Comparison of ENCODE assay signal across 23 cellular contexts in genomic region chr1:17401841-17402240, GRCh38. TPM values are rescaled to one million over a fixed set of nuclear protein-coding genes. Genes with fewer than 3 reads are reported as not detected.
"Had no signal": no experiment of that assay in that cellular context is flagged by ENCODE, and none has a peak within 500 bp of the region (broad histone marks: within the 10 kb centered on the region; RNA-seq: fewer than 3 reads in every experiment).

No MANE protein-coding gene starts in this region.

- H3K9me3 Mint-ChIP-seq: IgD-negative memory B cell, T-cell had no signal

- H3K4me2 ChIP-seq: KMS-11, SK-N-SH had no signal

- ATAC-seq: K562, T-cell had no signal

- H3K9me3 ChIP-seq: SK-N-SH had no signal

- DNase-seq: Kasumi-1, MM.1S, NCI-H1092 treated with DMSO at 0.1 percent for 48 hours, NCI-H1436, NCI-H187, NCI-H2029, NCI-H2081 treated with DMSO at 0.1 percent for 48 hours, NCI-H2171, NCI-H345, NCI-H446 treated with DMSO at 0.1 percent for 48 hours, NCI-H510A treated with DMSO at 0.1 percent for 48 hours, NCI-H526, RPMI8226, SHP77, SK-N-SH, SW 1271, T-cell had no signal

- H3K27me3 Mint-ChIP-seq: IgD-negative memory B cell, T-cell had no signal

- H3K36me3 Mint-ChIP-seq: IgD-negative memory B cell had no signal

- H3K4me3 Mint-ChIP-seq: IgD-negative memory B cell, T-cell had no signal

- H3K27ac Mint-ChIP-seq: T-cell had no signal

- H3K9ac ChIP-seq: KMS-11, SK-N-SH had no signal

- H3K4me1 Mint-ChIP-seq: T-cell had no signal

- H3K27ac ChIP-seq: HL-60, KMS-11 had no signal

- H3K4me3 ChIP-seq: K562 had no signal

RNA-seq across cellular contexts. Expression of gene PADI6, which starts 29.8 kb away (rescaled TPM):
- total RNA-seq: K562, M059J, SK-MEL-5, T-cell had no signal
- polyA plus RNA-seq: IgD-negative memory B cell, K562, SK-N-SH had no signal
